8 cellular contexts compared by ENCODE assay signal in the genomic region with DNA sequence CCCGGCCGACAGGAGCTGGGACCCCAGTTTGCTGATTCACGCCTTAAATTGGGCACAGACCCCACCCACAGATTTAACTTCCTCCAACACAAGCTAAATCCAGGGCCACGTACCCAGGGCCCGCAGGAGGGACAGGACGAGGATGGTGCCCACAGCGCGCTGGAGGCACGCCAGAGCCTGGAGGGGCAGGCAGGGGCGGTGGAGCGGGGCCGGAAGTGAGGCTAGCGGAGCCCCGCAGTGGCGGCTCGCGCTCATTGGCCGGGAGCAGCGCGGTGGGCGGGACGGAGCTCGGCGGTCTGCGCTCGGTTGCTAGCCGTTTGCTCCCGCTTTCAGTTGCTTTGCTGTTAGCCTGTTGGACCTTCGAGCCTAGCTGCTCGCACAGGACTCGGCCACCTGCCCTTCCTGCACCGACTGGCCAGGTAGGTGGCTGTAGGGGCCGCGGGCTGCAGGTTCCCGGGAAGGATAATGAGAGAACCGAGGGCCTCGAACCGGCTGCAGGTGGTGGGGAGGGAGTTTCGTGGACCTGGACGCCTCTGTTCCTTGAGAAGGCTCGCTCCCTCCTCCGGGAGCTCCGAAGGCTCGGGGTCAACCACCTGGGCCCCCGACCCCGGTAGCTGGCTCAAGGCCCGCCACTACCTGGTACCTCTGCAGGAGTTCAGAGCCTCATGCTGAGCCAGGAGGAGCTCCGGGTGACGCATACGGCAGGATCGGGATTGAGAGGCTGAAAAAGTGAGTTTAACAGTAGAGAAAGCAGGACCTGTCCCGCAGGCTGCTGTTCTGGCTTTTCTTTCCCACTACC. TPM values are rescaled to one million over a fixed set of nuclear protein-coding genes. Genes with fewer than 3 reads are reported as not detected.
DNase-seq lines count a peak whose midpoint lies in the region; ATAC-seq and TF ChIP-seq lines count a peak whose summit lies in the region.

A gene (plus strand): TSS at position 332 of the 799 bp plus-strand sequence. CDS start 8,212 bp downstream, outside the sequence.

- TF ChIP-seq CTCF in GM12864 (IDR thresholded peaks at IDR 0.05; ENCODE audit: low read depth, low read length, missing control alignments) (no peak), heart left ventricle (IDR thresholded peaks at IDR 0.05) (peak in 1 of 12 donors; percentile 14), upper lobe of left lung (IDR thresholded peaks at IDR 0.05) (peak in 1 of 6 experiments; percentile 5)

- H3K27me3 ChIP-seq in heart left ventricle, result no peaks in the 10 kb centered on the region
- no peaks in the 10 kb centered on the region for H3K27me3 ChIP-seq in upper lobe of left lung

- H3K27ac ChIP-seq in adipose tissue (ENCODE audit: low read depth, low read length), result peak within 1 kb of the TSS; percentile 36
- peak within 1 kb of the TSS; percentile 56 to 96 (median 90) for H3K27ac ChIP-seq in heart left ventricle
- peak within 1 kb of the TSS; percentile 85 to 90 (median 90) for H3K27ac ChIP-seq in upper lobe of left lung

- peak within 1 kb of the TSS; percentile 88 for H3K4me3 ChIP-seq in GM12864 (ENCODE audit: low read depth, low read length)
- H3K4me3 ChIP-seq in heart left ventricle, result peak within 1 kb of the TSS; percentile 61 to 98 (median 85)
- H3K4me3 ChIP-seq in upper lobe of left lung, result peak within 1 kb of the TSS; percentile 31 to 86 (median 74)

- peak in 1 of 4 donors; percentile 5 for TF ChIP-seq EP300 in upper lobe of left lung (IDR thresholded peaks at IDR 0.05)

- peaks cover 0 to 22% (median 17%) of the 10 kb centered on the region in 12 donors for H3K4me1 ChIP-seq in heart left ventricle
- peaks cover 16 to 28% (median 20%) of the 10 kb centered on the region in 4 donors for H3K4me1 ChIP-seq in upper lobe of left lung

- ATAC-seq in HG02642 (IDR thresholded peaks at IDR 0.05; ENCODE audit: poor library complexity, unreplicated experiment), result peak; percentile 93
- ATAC-seq in heart left ventricle, result peak; percentile 96 to 99 (median 99)
- ATAC-seq in upper lobe of left lung (ENCODE audit: low FRiP score in 2 of 2), result peak; percentile 98 to 99

- TF ChIP-seq POLR2A in heart left ventricle (IDR thresholded peaks at IDR 0.05), result peak in 1 of 2 donors; percentile 86
- TF ChIP-seq POLR2A in upper lobe of left lung (IDR thresholded peaks at IDR 0.05), result peak in 2 of 4 donors; percentile 87 to 92

- WGBS in adipose tissue, 3 donors, result 0 to 1% (median 0%) methylated on average over 52 of the region's 52 CpGs
- WGBS in heart left ventricle, 4 donors, result 0 to 1% (median 0%) methylated on average over 43 to 52 of the region's 52 CpGs
- WGBS in upper lobe of left lung, 2 donors, result 0 to 1% methylated on average over 19 to 50 of the region's 52 CpGs

- intact Hi-C loops in heart left ventricle (cut with DNase I) (loop anchor here in 3 of 10 donors (1.0 to 5.0 kb wide), 3 partner anchors 30 to 103 kb away; a partner anchor contains a TSS), posterior cingulate gyrus (cut with DNase I) (loop anchor here (2.0 to 10.0 kb wide), 2 partner anchors 34 to 106 kb away; a partner anchor contains a TSS)

- no peaks in the 10 kb centered on the region for H3K9me3 ChIP-seq in heart left ventricle
- no peaks in the 10 kb centered on the region for H3K9me3 ChIP-seq in upper lobe of left lung

- DNase-seq in GM12864 (ENCODE audit: low read depth), result peak; percentile 61
- peak; percentile 48 for DNase-seq in NCI-H1436 treated with DMSO at 0.1 percent for 48 hours (lab: John Stamatoyannopoulos, UW)
- DNase-seq in T-helper 1 cell, result peak; percentile 80 to 92 (median 84)
- DNase-seq in heart left ventricle, result peak; percentile 92 to 96 (median 94)
- DNase-seq in posterior cingulate gyrus, result peak; percentile 86 to 99 (median 92)
- DNase-seq in upper lobe of left lung, result peak; percentile 94 to 99

- no peaks in the 10 kb centered on the region for H3K36me3 ChIP-seq in heart left ventricle
- H3K36me3 ChIP-seq in upper lobe of left lung, result no peaks in the 10 kb centered on the region

RNA-seq across cellular contexts. Expression of the gene that starts here (rescaled TPM):
- 1 to 10 TPM in 2 of 3 donors, under 1 TPM in 1; 0.79 to 2.9 (median 1.8) TPM for polyA plus RNA-seq in adipose tissue
- 10 to 100 TPM in 1 of 9 donors, 1 to 10 TPM in 8; 2.3 to 10.2 (median 3.5) TPM for total RNA-seq in heart left ventricle
- 1 to 10 TPM; 2.2 to 5.0 TPM for polyA plus RNA-seq in heart left ventricle
- 10 to 100 TPM in 2 of 6 donors, 1 to 10 TPM in 4; 5.5 to 12.6 (median 8.8) TPM for total RNA-seq in upper lobe of left lung

Comparison
In these comparisons a context has a peak if more than half of its experiments do, and no peak if none do; other contexts are left out.
1. Peak in every context shown above with its lines: DNase-seq, ATAC-seq, H3K4me3 ChIP-seq and H3K27ac ChIP-seq.
2. H3K27ac ChIP-seq: peak in every context shown above with its lines; median percentile 90 in heart left ventricle; 90 in upper lobe of left lung; 36 in adipose tissue.